16 cellular contexts compared by ENCODE assay signal in the genomic region with DNA sequence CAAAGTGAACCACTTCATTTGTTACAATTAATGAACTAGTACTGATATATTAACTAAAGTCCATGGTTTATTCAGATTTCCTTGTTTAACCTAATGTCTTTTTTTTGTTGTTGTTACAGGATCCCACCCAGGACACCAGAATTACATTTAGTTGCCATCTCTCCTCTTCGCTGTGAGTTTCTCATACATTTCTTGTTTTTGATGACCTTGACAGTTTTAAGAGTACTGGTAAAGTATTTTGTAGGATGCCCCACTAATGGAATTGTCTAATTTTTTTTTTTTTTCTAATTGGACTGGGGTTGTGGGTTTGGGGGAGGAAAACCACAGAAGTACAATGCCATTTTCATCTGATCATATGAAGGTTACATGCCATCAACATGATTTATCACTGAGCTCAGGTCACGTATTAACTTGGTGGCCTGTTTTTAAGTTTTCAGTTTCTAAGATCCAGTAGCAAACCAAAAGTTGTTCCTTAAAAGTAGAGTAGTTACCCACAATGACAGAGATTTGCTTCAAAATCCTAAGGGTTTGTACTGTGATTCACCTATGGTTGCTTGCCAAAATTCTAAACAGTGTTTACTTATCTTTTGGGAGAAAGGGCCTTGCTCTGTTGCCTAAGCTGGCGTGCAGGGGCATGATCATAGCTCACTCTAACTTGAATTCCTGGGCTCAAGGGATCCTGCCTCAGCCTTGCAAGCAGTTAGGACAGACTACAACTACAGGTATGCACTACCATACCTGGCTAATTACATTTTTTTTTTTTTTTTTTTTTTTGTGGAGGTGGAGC. TPM values are rescaled to one million over a fixed set of nuclear protein-coding genes. Genes with fewer than 3 reads are reported as not detected.
DNase-seq lines count a peak whose midpoint lies in the region; ATAC-seq, FAIRE-seq and TF ChIP-seq lines count a peak whose summit lies in the region.
"Had no signal": no experiment of that assay in that cellular context is flagged by ENCODE, and none has a peak within 500 bp of the region (broad histone marks: within the 10 kb centered on the region; RNA-seq: fewer than 3 reads in every experiment).

No MANE protein-coding gene starts in this region.

- POLR2A ChIA-PET in A549 (lab: Yijun Ruan, JAX) = interaction anchor here (0.6 kb wide), 1 partner anchor 392 kb away, joined by 4 read pairs; no protein-coding TSS in a partner anchor

- H3K4me3 Mint-ChIP-seq in astrocyte (ENCODE audit: unreplicated experiment) = no peak overlapping the region
- H3K4me3 Mint-ChIP-seq: type B pancreatic cell had no signal

- no peak overlapping the region for H3K9ac ChIP-seq in astrocyte (ENCODE audit: low read length)

- H2AFZ ChIP-seq in astrocyte (ENCODE audit: low read depth, low read length) = no peak overlapping the region

- no peak overlapping the region for H3K27ac Mint-ChIP-seq in astrocyte (ENCODE audit: unreplicated experiment)
- H3K27ac Mint-ChIP-seq: type B pancreatic cell had no signal

- TF ChIP-seq RAD21 in A549 (conservative IDR thresholded peaks at IDR 0.05 in 1 of 2, IDR thresholded peaks at IDR 0.05 in 1 of 2) = no peak

- H3K36me3 ChIP-seq in astrocyte (ENCODE audit: insufficient read depth, low read length) = no peaks in the 10 kb centered on the region
- H3K36me3 ChIP-seq: ovary had no signal

- TF ChIP-seq POLR2A in A549 (IDR thresholded peaks at IDR 0.05; ENCODE audit: low read length) = no peak

- peaks cover 2% of the 10 kb centered on the region for H3K79me2 ChIP-seq in astrocyte (ENCODE audit: insufficient read depth, low read length)

- no peak overlapping the region for H3K4me3 ChIP-seq in A549
- H3K4me3 ChIP-seq in astrocyte (ENCODE audit: insufficient read depth, low read depth, low read length) = no peak overlapping the region
- H3K4me3 ChIP-seq in fibroblast of villous mesenchyme (ENCODE audit: low read depth, low read length) = no peak overlapping the region
- H3K4me3 ChIP-seq: ovary had no signal

- TF ChIP-seq CTCF in A549 (IDR thresholded peaks at IDR 0.05) = no peak
- no peak for TF ChIP-seq CTCF in astrocyte (IDR thresholded peaks at IDR 0.05; ENCODE audit: insufficient read depth, low read depth, low read length)
- no peak for TF ChIP-seq CTCF in fibroblast of villous mesenchyme (IDR thresholded peaks at IDR 0.05; ENCODE audit: insufficient read depth, low read depth, low read length)

- H3K36me3 Mint-ChIP-seq in astrocyte (ENCODE audit: low read depth, unreplicated experiment) = no peaks in the 10 kb centered on the region

- peaks cover 2% of the 10 kb centered on the region for H3K27me3 ChIP-seq in astrocyte (ENCODE audit: insufficient read depth, low read length)
- H3K27me3 ChIP-seq: ovary had no signal

- CTCF ChIA-PET in A549 (lab: Yijun Ruan, JAX) = interaction anchor here (0.9 to 5.1 kb wide), 2 partner anchors 10 to 11 kb away, joined by 5 to 32 read pairs; no protein-coding TSS in a partner anchor

- FAIRE-seq in A549 (lab: Jason Lieb, UNC) = no peak
- FAIRE-seq in astrocyte (lab: Jason Lieb, UNC) = no peak

- H3K4me1 ChIP-seq in A549 (peaks cover 18% of the 10 kb centered on the region; the same call in 2 of the 3 replicates), astrocyte (ENCODE audit: insufficient read depth, low read length) (peaks cover 12% of the 10 kb centered on the region)

- H3K27ac ChIP-seq in A549 (no peak overlapping the region), astrocyte (ENCODE audit: low read depth, low read length) (no peak overlapping the region)
- H3K27ac ChIP-seq: ovary had no signal

- H3K9me3 ChIP-seq in A549 = no peaks in the 10 kb centered on the region
- no peaks in the 10 kb centered on the region for H3K9me3 ChIP-seq in astrocyte (ENCODE audit: insufficient read depth, low read depth, low read length)
- H3K9me3 ChIP-seq: ovary had no signal

- DNase-seq in A549 (ENCODE audit: low read depth in 1 of 2, low spot score in 1 of 2) (no peak), GM04504 (ENCODE audit: low read depth) (peak; percentile 27), astrocyte (ENCODE audit: low read depth) (peak; percentile 71), fibroblast of villous mesenchyme (ENCODE audit: low read depth) (peak; percentile 42), MV-4-11 (lab: John Stamatoyannopoulos, UW) (no peak)
- DNase-seq in activated CD4-positive, CD25-positive, alpha-beta regulatory T cell treated with anti-CD3 and anti-CD28 coated beads, Interleukin-2, amount 50 U/mL, for 72 hours = no peak
- DNase-seq: activated gamma-delta T cell treated with Interleukin-2 at 50 U/mL for 16 hours, caudate nucleus, DMS79 treated with DMSO at 0.1 percent for 48 hours, KG1, NCI-H1694 treated with DMSO at 0.1 percent for 48 hours, ovary, SHP77 had no signal

- WGBS in A549 (ENCODE audit: missing lambda C conversion rate) = 87% methylated on average over 3 of the region's 3 CpGs

- ATAC-seq in A549 = no peak
- ATAC-seq in HG03354 (IDR thresholded peaks at IDR 0.05; ENCODE audit: poor library complexity, severe bottlenecking, unreplicated experiment) = no peak
- no peak for ATAC-seq in GM19324 (IDR thresholded peaks at IDR 0.05; ENCODE audit: low FRiP score, unreplicated experiment)

- peaks cover 2% of the 10 kb centered on the region for H3K27me3 Mint-ChIP-seq in astrocyte (ENCODE audit: low read depth, unreplicated experiment)
- H3K27me3 Mint-ChIP-seq: type B pancreatic cell had no signal

- no peak for TF ChIP-seq EP300 in A549 (IDR thresholded peaks at IDR 0.05)

- peak overlapping the region; percentile 4; the same call in 1 of the 3 replicates for H3K4me2 ChIP-seq in A549
- no peak overlapping the region for H3K4me2 ChIP-seq in astrocyte (ENCODE audit: low read length)

- no peaks in the 10 kb centered on the region for H3K9me3 Mint-ChIP-seq in astrocyte (ENCODE audit: unreplicated experiment)
- H3K9me3 Mint-ChIP-seq: type B pancreatic cell had no signal

- H3K4me1 Mint-ChIP-seq in astrocyte (ENCODE audit: low read depth, unreplicated experiment) = peaks cover 4% of the 10 kb centered on the region

- H4K20me1 ChIP-seq in astrocyte (ENCODE audit: insufficient read depth, low read length) = peaks cover under 1% of the 10 kb centered on the region

TF ChIP-seq in A549, 52 proteins besides CTCF, POLR2A, EP300 and RAD21:
- TF ChIP-seq MAFK (IDR thresholded peaks at IDR 0.05; ENCODE audit: partially characterized antibody) = peak; percentile 87
- no peak for TF ChIP-seq SMC3 (IDR thresholded peaks at IDR 0.05)
- TF ChIP-seq ZNF302 (CRISPR knock-in tag; IDR thresholded peaks at IDR 0.05) = no peak
- TF ChIP-seq NR3C1 (IDR thresholded peaks at IDR 0.05) = no peak
TF ChIP-seq in A549: peak in this region for 1.

RNA-seq across cellular contexts. Expression of gene OTULIN, which starts 4.5 kb away (rescaled TPM):
- 12.2 and 17.8 TPM in 2 replicates for polyA plus RNA-seq in A549 (2011; rRNA removed)
- polyA plus RNA-seq in A549 (2012; cell fraction: cytosol; rRNA removed) = 8.3 and 8.4 TPM in 2 replicates
- 5.9 and 7.5 TPM in 2 replicates for polyA plus RNA-seq in A549 (2012; cell fraction: nucleus; rRNA removed)
- 12.3 to 14.1 TPM (median 13.5 TPM) in 3 replicates for polyA plus RNA-seq in A549 (2017; fragmentation: RNase III; extraction: RNeasy Plus Mini Kit Qiagen cat#74134 plus additional on column Dnase treatment)
- polyA minus RNA-seq in A549 (2011; rRNA and poly(A)+ RNA removed) = 24.7 and 35.1 TPM in 2 replicates
- total RNA-seq in astrocyte = 28.1 and 29.0 TPM in 2 replicates
- total RNA-seq in fibroblast of villous mesenchyme = 17.1 and 31.1 TPM in 2 replicates

Comparison
In these comparisons a context has a peak if more than half of its experiments do, and no peak if none do; other contexts are left out.
1. DNase-seq: peak in GM04504 (single experiment), astrocyte (single experiment) and fibroblast of villous mesenchyme (single experiment); none in A549 (0 of 2), MV-4-11 (single experiment) and activated CD4-positive, CD25-positive, alpha-beta regulatory T cell treated with anti-CD3 and anti-CD28 coated beads, Interleukin-2, amount 50 U/mL, for 72 hours (single experiment).